8 cellular contexts compared by ENCODE assay signal in genomic region chr7:5421626-5422323, GRCh38. TPM values are rescaled to one million over a fixed set of nuclear protein-coding genes. Genes with fewer than 3 reads are reported as not detected.
DNase-seq lines count a peak whose midpoint lies in the region; FAIRE-seq and TF ChIP-seq lines count a peak whose summit lies in the region.

No MANE protein-coding gene starts in this region.

- TF ChIP-seq POLR2A in H1 (IDR thresholded peaks at IDR 0.05; ENCODE audit: control extremely low read depth in 1 of 2, low read depth in 2 of 2, low read length in 2 of 2) (no peak), thyroid gland (IDR thresholded peaks at IDR 0.05) (peak in 1 of 2 donors; percentile 80)

- peaks cover 33% of the 10 kb centered on the region for H3K23me2 ChIP-seq in H1 (ENCODE audit: low read depth, low read length)

- in situ Hi-C loops in GM13976 (cut with MboI; ENCODE audit: low sequenced_read_pairs, unreplicated experiment): no loop called here
- in situ Hi-C loops in SK-MEL-5 (cut with HindIII; ENCODE audit: low pct_unique_long_range_greater_than_20kb, low sequenced_read_pairs): no loop called here

- no peak overlapping the region for H3K14ac ChIP-seq in H1 (ENCODE audit: insufficient read length)
- H3K14ac ChIP-seq in mesenchymal stem cell (ENCODE audit: low read length in 2 of 2): peak overlapping the region; percentile 97 to 100

- H2BK15ac ChIP-seq in H1 (ENCODE audit: low read length) (no peak overlapping the region), mesenchymal stem cell (ENCODE audit: low read depth, poor library complexity, severe bottlenecking) (peak overlapping the region; percentile 89)

- H3K18ac ChIP-seq in H1 (ENCODE audit: extremely low read depth, low read length): peak overlapping the region; percentile 32
- peak overlapping the region; percentile 96 to 98 for H3K18ac ChIP-seq in mesenchymal stem cell (ENCODE audit: low read depth in 1 of 2, low read length in 2 of 2)

- H2BK12ac ChIP-seq in H1 (ENCODE audit: low read depth, low read length) (0 out of 2 replicates have a peak overlapping the region, but pooled peaks have one; percentile 80), mesenchymal stem cell (ENCODE audit: low read length in 2 of 2) (peak overlapping the region; percentile 33 to 95)

- DNase-seq in AG04450 (ENCODE audit: low read depth, low spot score) (no peak), GM13976 (ENCODE audit: low spot score) (peak; percentile 40), SK-MEL-5 (ENCODE audit: low read depth, low spot score) (peak; percentile 68), H1 (ENCODE audit: low read depth in 1 of 2, low spot score in 2 of 2) (no peak), mesenchymal stem cell (peak; percentile 87), thyroid gland (peak; percentile 84 to 86), SKM-1 treated with dmso at 0.1 percent for 144 hours (lab: John Stamatoyannopoulos, UW; ENCODE audit: unreplicated experiment) (no peak)
- no peak for DNase-seq in stimulated activated CD4-positive, alpha-beta T cell treated with anti-CD3 and anti-CD28 coated beads, Interleukin-12 subunit alpha, Interleukin-12 subunit beta, amount 100 ng/mL, for 4 hours

- POLR2A ChIA-PET in AG04450 (lab: Yijun Ruan, JAX): interaction anchor here (0.5 to 1.1 kb wide), 7 partner anchors 9 to 272 kb away, joined by 3 to 10 read pairs (median 4); no protein-coding TSS in a partner anchor
- POLR2A ChIA-PET in H1 (lab: Charles Lee; ENCODE audit: partially characterized antibody): interaction anchor here (0.5 to 2.2 kb wide), 11 partner anchors 10 to 136 kb away, joined by 3 to 5 read pairs (median 4); no protein-coding TSS in a partner anchor

- WGBS in H1 (ENCODE audit: extremely low coverage in 1 of 2, insufficient coverage in 1 of 2, insufficient read length in 1 of 2, insufficient replicate concordance in 2 of 2, low coverage in 1 of 2, low lambda C conversion rate in 2 of 2, missing lambda C conversion rate in 1 of 2), 2 experiments: 2% methylated on average over 45 of the region's 46 CpGs; no CpG with 5 or more reads in 1 of the 2 experiments
- under 1% methylated on average over 24 of the region's 46 CpGs for WGBS in mesenchymal stem cell
- 0 to 2% methylated on average over 44 to 45 of the region's 46 CpGs for WGBS in thyroid gland, 2 donors

- H3K4me2 ChIP-seq in H1 (ENCODE audit: insufficient read depth in 1 of 2, low read depth in 2 of 2, low read length in 2 of 2) (peak overlapping the region; percentile 81 to 86), mesenchymal stem cell (ENCODE audit: low read length, poor library complexity, severe bottlenecking) (peak overlapping the region; percentile 94)

- no peak for FAIRE-seq in H1 (lab: Jason Lieb, UNC)

- H3K27me3 ChIP-seq in AG04450 (ENCODE audit: control insufficient read depth, insufficient read depth, low read length): no peaks in the 10 kb centered on the region
- peaks cover 39 to 82% (median 73%) of the 10 kb centered on the region in 4 experiments for H3K27me3 ChIP-seq in H1 (replicated peaks in 1 of 4; ENCODE audit: control insufficient read depth in 3 of 4, extremely low read depth in 1 of 4, insufficient read depth in 3 of 4, low read length in 3 of 4)
- H3K27me3 ChIP-seq in mesenchymal stem cell (ENCODE audit: control insufficient read depth in 1 of 2, insufficient read depth in 1 of 2, low read length in 2 of 2): no peaks in the 10 kb centered on the region
- H3K27me3 ChIP-seq in thyroid gland: no peaks in the 10 kb centered on the region

- H2AFZ ChIP-seq in H1 (ENCODE audit: low read length) (no peak overlapping the region), mesenchymal stem cell (ENCODE audit: low read depth, low read length) (no peak overlapping the region)

- peaks cover 10 to 47% (median 25%) of the 10 kb centered on the region in 4 experiments for H3K4me1 ChIP-seq in H1 (replicated peaks in 1 of 4; ENCODE audit: control insufficient read depth in 3 of 4, insufficient read depth in 4 of 4, low read length in 3 of 4)
- peaks cover 21% of the 10 kb centered on the region for H3K4me1 ChIP-seq in mesenchymal stem cell (ENCODE audit: control insufficient read depth, insufficient read depth, low read depth, low read length)
- peaks cover 22 to 23% of the 10 kb centered on the region in 2 donors for H3K4me1 ChIP-seq in thyroid gland

- peaks cover 0 to 16% (median 0%) of the 10 kb centered on the region in 4 experiments; a peak in 1 of 8 replicates for H3K36me3 ChIP-seq in H1 (ENCODE audit: control insufficient read depth in 2 of 4, insufficient read depth in 4 of 4, low read length in 3 of 4)
- H3K36me3 ChIP-seq in mesenchymal stem cell (ENCODE audit: control insufficient read depth in 1 of 2, insufficient read depth in 2 of 2, low read depth in 1 of 2, low read length in 2 of 2): peaks cover 4 to 9% of the 10 kb centered on the region in 2 experiments
- H3K36me3 ChIP-seq in thyroid gland: no peaks in the 10 kb centered on the region

- H3K27ac ChIP-seq in AG04450 (ENCODE audit: low read depth, low read length): peak overlapping the region; percentile 96
- no peak overlapping the region for H3K27ac ChIP-seq in H1 (ENCODE audit: low read depth, low read length)
- peak overlapping the region; percentile 99 for H3K27ac ChIP-seq in mesenchymal stem cell (ENCODE audit: low read length, poor library complexity, severe bottlenecking)
- peak overlapping the region; percentile 98 to 100 (median 98) for H3K27ac ChIP-seq in thyroid gland

- no peaks in the 10 kb centered on the region for H3K79me2 ChIP-seq in H1 (ENCODE audit: control insufficient read depth in 1 of 2, insufficient read depth in 2 of 2, low read length in 2 of 2)

- H2BK20ac ChIP-seq in H1 (ENCODE audit: low read length): peak overlapping the region; percentile 32; the same call in 1 of the 2 replicates

- H3K23ac ChIP-seq in H1 (ENCODE audit: insufficient read length): no peak overlapping the region
- peak overlapping the region; percentile 90 to 93 for H3K23ac ChIP-seq in mesenchymal stem cell (ENCODE audit: low read length in 2 of 2)

- no peak for TF ChIP-seq RAD21 in H1 (IDR thresholded peaks at IDR 0.05 in 1 of 2, conservative IDR thresholded peaks at IDR 0.05 in 1 of 2; ENCODE audit: low read depth in 2 of 2, low read length in 2 of 2)

- CTCF ChIA-PET in AG04450 (lab: Charles Lee) (interaction anchor here (0.8 kb wide), 1 partner anchor 73 kb away, joined by 5 read pairs; no protein-coding TSS in a partner anchor), H1 (lab: Charles Lee; ENCODE audit: partially characterized antibody) (interaction anchor here (0.6 to 3.7 kb wide), 9 partner anchors 14 to 72 kb away, joined by 3 to 16 read pairs (median 5); no protein-coding TSS in a partner anchor)

- H4K91ac ChIP-seq in H1 (replicated peaks; ENCODE audit: insufficient read length, low read length) (no peak overlapping the region), mesenchymal stem cell (ENCODE audit: low read length) (peak overlapping the region; percentile 52)

- no peak overlapping the region for H3K56ac ChIP-seq in H1 (replicated peaks; ENCODE audit: insufficient read length, low read depth, low read length)

- peak overlapping the region; percentile 85 for H3K4me3 ChIP-seq in AG04450 (ENCODE audit: low read depth, low read length)
- peak overlapping the region; percentile 42 to 68 (median 46); a peak in 6 of 8 replicates for H3K4me3 ChIP-seq in H1 (ENCODE audit: extremely low read depth in 1 of 4, insufficient read depth in 2 of 4, low read depth in 3 of 4, low read length in 4 of 4)
- peak overlapping the region; percentile 82 to 84 for H3K4me3 ChIP-seq in mesenchymal stem cell (ENCODE audit: insufficient read depth in 1 of 2, low read depth in 1 of 2, low read length in 2 of 2)
- peak overlapping the region; percentile 68 to 99 (median 98) for H3K4me3 ChIP-seq in thyroid gland (replicated peaks in 1 of 3)

- H4K20me1 ChIP-seq in H1 (replicated peaks in 1 of 2; ENCODE audit: control insufficient read depth in 1 of 2, insufficient read depth in 2 of 2, low read length in 2 of 2): peaks cover 5 to 11% of the 10 kb centered on the region in 2 experiments

- H4K5ac ChIP-seq in H1 (ENCODE audit: insufficient read length, low read depth, low read length): no peak overlapping the region

- H4K8ac ChIP-seq in H1 (ENCODE audit: extremely low read depth, insufficient read depth, low read length) (peak overlapping the region; percentile 51), mesenchymal stem cell (ENCODE audit: low read length) (peak overlapping the region; percentile 82)

- H2AK5ac ChIP-seq in H1 (ENCODE audit: low read depth, low read length) (peak overlapping the region; percentile 53; the same call in 1 of the 2 replicates), mesenchymal stem cell (ENCODE audit: low read length, severe bottlenecking) (peak overlapping the region; percentile 94)

- no peak overlapping the region for H3K9ac ChIP-seq in H1 (replicated peaks in 1 of 4; ENCODE audit: extremely low read depth in 1 of 4, low read depth in 3 of 4, low read length in 3 of 4)
- H3K9ac ChIP-seq in mesenchymal stem cell (ENCODE audit: low read length): peak overlapping the region; percentile 99

- H2BK5ac ChIP-seq in H1 (ENCODE audit: low read depth, low read length) (no peak overlapping the region), mesenchymal stem cell (ENCODE audit: low read depth, low read length, poor library complexity, severe bottlenecking) (peak overlapping the region; percentile 99)

- no peak overlapping the region for H3K4ac ChIP-seq in H1 (replicated peaks; ENCODE audit: insufficient read length, low read depth, low read length)
- peak overlapping the region; percentile 97 to 99 for H3K4ac ChIP-seq in mesenchymal stem cell (ENCODE audit: low read depth in 1 of 2, low read length in 2 of 2)

- H3K9me3 ChIP-seq in AG04450 (ENCODE audit: control insufficient read depth, insufficient read depth, low read length) (peaks cover 3% of the 10 kb centered on the region; the same call in 1 of the 2 replicates), H1 (ENCODE audit: insufficient read depth in 2 of 2, low read depth in 1 of 2, low read length in 1 of 2) (no peaks in the 10 kb centered on the region), mesenchymal stem cell (ENCODE audit: control insufficient read depth, low read length) (no peaks in the 10 kb centered on the region), thyroid gland (no peaks in the 10 kb centered on the region)

- intact Hi-C loops in thyroid gland (cut with DNase I): no loop called here

- no peak for TF ChIP-seq EP300 in H1 (IDR thresholded peaks at IDR 0.05; ENCODE audit: borderline replicate concordance in 1 of 2, low read depth in 2 of 2, low read length in 2 of 2)

- H3K79me1 ChIP-seq in H1 (ENCODE audit: low read depth, low read length) (no peaks in the 10 kb centered on the region; the same call in 1 of the 2 replicates), mesenchymal stem cell (replicated peaks; ENCODE audit: low read length, poor library complexity, severe bottlenecking) (peaks cover 1% of the 10 kb centered on the region)

- TF ChIP-seq CTCF in AG04450 (IDR thresholded peaks at IDR 0.05; ENCODE audit: low read depth, low read length) (no peak), GM13976 (IDR thresholded peaks at IDR 0.05; ENCODE audit: borderline replicate concordance, control extremely low read depth, extremely low read depth, insufficient read depth, missing control alignments) (no peak), H1 (IDR thresholded peaks at IDR 0.05; ENCODE audit: control extremely low read depth in 1 of 3, insufficient read depth in 1 of 3, low read depth in 1 of 3, low read length in 3 of 3) (no peak; a peak in 1 of 4 replicates), thyroid gland (IDR thresholded peaks at IDR 0.05) (no peak)

- no peak overlapping the region for H2BK120ac ChIP-seq in H1 (replicated peaks; ENCODE audit: low read depth, low read length)
- peak overlapping the region; percentile 100 for H2BK120ac ChIP-seq in mesenchymal stem cell (ENCODE audit: low read depth, low read length)

RNA-seq across cellular contexts. Expression of gene TNRC18, which starts 1.9 kb away (rescaled TPM):
- polyA plus RNA-seq in AG04450 (2011; rRNA removed) (13.4 and 15.6 TPM in 2 replicates), H1 (2011; rRNA removed) (1.7 and 3.2 TPM in 2 replicates)
- 46.9 and 47.3 TPM in 2 replicates for polyA minus RNA-seq in AG04450 (2011; rRNA and poly(A)+ RNA removed)
- 40.8 and 44.4 TPM in 2 replicates for total RNA-seq in SK-MEL-5 (2014; rRNA removed; shearing (Covaris generic))
- polyA plus RNA-seq in SK-MEL-5 (2015; cell fraction: cytosol; rRNA removed): 245 and 313 TPM in 2 replicates
- 106 and 120 TPM in 2 replicates for polyA plus RNA-seq in SK-MEL-5 (2015; cell fraction: nucleus; rRNA removed)
- 8.6 and 9.9 TPM in 2 replicates for total RNA-seq in H1 (2021; fragmentation: NEBNext Ultra II Directional; extraction: Animal tissue kit (Norgen Biotek cat#: 25700))
- 2.3 TPM for polyA plus RNA-seq in H1 (2011; cell fraction: cytosol; rRNA removed)
- 6.3 TPM for polyA plus RNA-seq in H1 (2011; cell fraction: nucleus; rRNA removed)
- polyA plus RNA-seq in H1 (2012, experiment 1 of 2): 6.6 to 8.1 TPM (median 7.1 TPM) in 4 replicates
- polyA plus RNA-seq in H1 (2012, experiment 2 of 2): 6.2 TPM
- 7.2 TPM for polyA plus RNA-seq in H1 (2013, experiment 1 of 2)
- polyA plus RNA-seq in H1 (2013, experiment 2 of 2): 6.0 TPM
- polyA minus RNA-seq in H1 (2011; rRNA and poly(A)+ RNA removed): 2.0 and 2.7 TPM in 2 replicates
- 9.5 TPM for polyA minus RNA-seq in H1 (2011; cell fraction: cytosol; rRNA and poly(A)+ RNA removed)
- polyA minus RNA-seq in H1 (2011; cell fraction: nucleus; rRNA and poly(A)+ RNA removed): 2.5 TPM
- 45.5 TPM for polyA plus RNA-seq in mesenchymal stem cell (2013, experiment 1 of 2)
- 39.8 TPM for polyA plus RNA-seq in mesenchymal stem cell (2013, experiment 2 of 2)
- 100 to 1,000 TPM in 2 of 4 donors, 10 to 100 TPM in 2; 47.0 to 173 (median 94.8) TPM for total RNA-seq in thyroid gland

Comparison
In these comparisons a context has a peak if more than half of its experiments do, and no peak if none do; other contexts are left out.
1. DNase-seq: peak in GM13976 (single experiment), SK-MEL-5 (single experiment), mesenchymal stem cell (single experiment) and thyroid gland (2 of 2); none in AG04450 (single experiment), H1 (0 of 2), SKM-1 treated with dmso at 0.1 percent for 144 hours (single experiment) and stimulated activated CD4-positive, alpha-beta T cell treated with anti-CD3 and anti-CD28 coated beads, Interleukin-12 subunit alpha, Interleukin-12 subunit beta, amount 100 ng/mL, for 4 hours (single experiment).
2. H3K4me3 ChIP-seq: peak in every context shown above with its lines; median percentile 98 in thyroid gland; 85 in AG04450; 83 in mesenchymal stem cell; 46 in H1.